In genomic region chr9:87516222-87516930, GRCh38 we compare ENCODE assay signal across 12 cellular contexts. TPM values are rescaled to one million over a fixed set of nuclear protein-coding genes. Genes with fewer than 3 reads are reported as not detected.
DNase-seq lines count a peak whose midpoint lies in the region; ATAC-seq lines count a peak whose summit lies in the region.
"Had no signal": no experiment of that assay in that cellular context is flagged by ENCODE, and none has a peak within 500 bp of the region (broad histone marks: within the 10 kb centered on the region; RNA-seq: fewer than 3 reads in every experiment).

No MANE protein-coding gene starts in this region.

- no peaks in the 10 kb centered on the region for H3K36me3 Mint-ChIP-seq in effector memory CD8-positive, alpha-beta T cell (ENCODE audit: insufficient read depth)

- peak overlapping the region; percentile 54 for H3K27ac ChIP-seq in mesodermal cell (ENCODE audit: low read depth, low read length, severe bottlenecking)
- H3K27ac ChIP-seq: 22Rv1, cardiac muscle cell had no signal

- ATAC-seq in effector memory CD8-positive, alpha-beta T cell (replicated peaks) = peak; percentile 39
- no peak for ATAC-seq in GM21529 (IDR thresholded peaks at IDR 0.05; ENCODE audit: unreplicated experiment)

- H3K27ac Mint-ChIP-seq in effector memory CD8-positive, alpha-beta T cell = no peak overlapping the region

- peak; percentile 16 for DNase-seq in SIG-M5 treated with dmso at 0.1 percent for 504 hours (lab: John Stamatoyannopoulos, UW; ENCODE audit: unreplicated experiment)
- no peak for DNase-seq in SIG-M5 (lab: John Stamatoyannopoulos, UW)
- no peak for DNase-seq in effector memory CD8-positive, alpha-beta T cell
- no peak for DNase-seq in SK-N-DZ (ENCODE audit: low spot score)
- DNase-seq in NCI-H2107 (lab: John Stamatoyannopoulos, UW) = no peak
- no peak for DNase-seq in NCI-H1436 treated with DMSO at 0.1 percent for 48 hours (lab: John Stamatoyannopoulos, UW)
- DNase-seq: IMR-90 had no signal

- H3K4me3 Mint-ChIP-seq in effector memory CD8-positive, alpha-beta T cell = no peak overlapping the region
- H3K4me3 Mint-ChIP-seq: neural crest cell had no signal

- peaks cover 32% of the 10 kb centered on the region for H3K36me3 ChIP-seq in mesodermal cell (ENCODE audit: control insufficient read depth, insufficient read depth, low read length)
- H3K36me3 ChIP-seq: cardiac muscle cell had no signal

- H3K9me3 ChIP-seq in mesodermal cell (ENCODE audit: control insufficient read depth, low read length) = no peaks in the 10 kb centered on the region

- peaks cover 0 to 12% of the 10 kb centered on the region in 2 donors for H3K27me3 Mint-ChIP-seq in effector memory CD8-positive, alpha-beta T cell

- H3K4me3 ChIP-seq in mesodermal cell (ENCODE audit: extremely low read depth, insufficient read depth, low read length, poor library complexity, severe bottlenecking) = no peak overlapping the region
- H3K4me3 ChIP-seq: cardiac muscle cell had no signal

- 68 to 74% methylated on average over 8 to 12 of the region's 12 CpGs for WGBS in mesodermal cell (ENCODE audit: insufficient coverage in 2 of 2), 2 experiments

- no peaks in the 10 kb centered on the region for H3K4me1 Mint-ChIP-seq in effector memory CD8-positive, alpha-beta T cell (ENCODE audit: low read depth in 2 of 2)

- H3K9me3 Mint-ChIP-seq in effector memory CD8-positive, alpha-beta T cell = no peaks in the 10 kb centered on the region
- H3K9me3 Mint-ChIP-seq: neural crest cell had no signal

- peaks cover 16% of the 10 kb centered on the region for H3K4me1 ChIP-seq in mesodermal cell (ENCODE audit: control insufficient read depth, insufficient read depth, low read length, poor library complexity, severe bottlenecking)

RNA-seq across cellular contexts. Expression of gene DAPK1, which starts 18.7 kb away (rescaled TPM):
- polyA plus RNA-seq in mesodermal cell (2013, experiment 1 of 2) = 26.4 TPM
- polyA plus RNA-seq in mesodermal cell (2013, experiment 2 of 2) = 21.0 TPM
- polyA plus RNA-seq in SK-N-DZ (2014; cell fraction: cytosol; rRNA removed) = 15.1 and 18.1 TPM in 2 replicates
- 17.5 and 31.7 TPM in 2 replicates for polyA plus RNA-seq in SK-N-DZ (2014; cell fraction: nucleus; rRNA removed)
